21 cellular contexts compared by ENCODE assay signal in the genomic region with DNA sequence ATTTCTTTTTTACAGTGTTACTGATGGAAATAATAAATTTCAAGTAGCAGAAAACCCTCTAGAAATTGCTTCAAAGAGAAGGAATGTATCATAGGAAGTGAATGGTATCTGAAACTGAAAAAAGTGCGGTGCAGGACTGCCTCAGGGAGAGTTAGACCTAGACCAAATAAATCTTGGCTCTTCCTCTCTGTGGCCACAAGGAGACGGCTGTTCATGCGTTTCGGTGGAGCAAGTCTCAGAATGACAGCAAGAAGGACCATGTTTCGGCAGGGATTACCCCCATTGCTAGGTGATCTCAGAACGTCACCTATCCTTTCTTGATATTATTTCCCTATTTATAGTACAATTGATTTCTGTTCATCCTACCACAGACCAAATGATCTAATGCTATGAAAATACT.
DNase-seq lines count a peak whose midpoint lies in the region; ATAC-seq and TF ChIP-seq lines count a peak whose summit lies in the region.
"Had no signal": no experiment of that assay in that cellular context is flagged by ENCODE, and none has a peak within 500 bp of the region (broad histone marks: within the 10 kb centered on the region; RNA-seq: fewer than 3 reads in every experiment).

No MANE protein-coding gene starts in this region.

- H3K79me2 ChIP-seq in Karpas-422 (ENCODE audit: low read length) (no peaks in the 10 kb centered on the region), trophoblast cell (ENCODE audit: control insufficient read depth, insufficient read depth, low read length, poor library complexity) (no peaks in the 10 kb centered on the region)

- no peak for TF ChIP-seq POLR2A in Peyer's patch (IDR thresholded peaks at IDR 0.05)

- H3K27me3 ChIP-seq in Karpas-422 (ENCODE audit: low read length): no peaks in the 10 kb centered on the region
- H3K27me3 ChIP-seq in trophoblast cell (ENCODE audit: insufficient read depth, low read length): no peaks in the 10 kb centered on the region
- H3K27me3 ChIP-seq in Peyer's patch: no peaks in the 10 kb centered on the region

- ATAC-seq in GM19351 (IDR thresholded peaks at IDR 0.05; ENCODE audit: unreplicated experiment) (peak; percentile 64), HG02642 (IDR thresholded peaks at IDR 0.05; ENCODE audit: poor library complexity, unreplicated experiment) (no peak), HG02571 (IDR thresholded peaks at IDR 0.05; ENCODE audit: unreplicated experiment) (no peak)
- ATAC-seq: HCT116, lower lobe of right lung, Panc1 had no signal

- no peak overlapping the region for H3K27ac ChIP-seq in Karpas-422 (ENCODE audit: low read length)
- no peak overlapping the region for H3K27ac ChIP-seq in trophoblast cell (ENCODE audit: low read depth, low read length)
- no peak overlapping the region for H3K27ac ChIP-seq in Peyer's patch
- H3K27ac ChIP-seq: lower lobe of right lung, prostate gland, skin epidermis had no signal

- peak overlapping the region; percentile 43 for H4K91ac ChIP-seq in trophoblast cell (ENCODE audit: low read depth, low read length)

- H4K8ac ChIP-seq in trophoblast cell (ENCODE audit: low read depth, low read length): peak overlapping the region; percentile 71

- H4K12ac ChIP-seq in trophoblast cell (ENCODE audit: low read depth, low read length): no peak overlapping the region

- no peak overlapping the region for H3K18ac ChIP-seq in trophoblast cell (ENCODE audit: low read length)

- H2BK5ac ChIP-seq in trophoblast cell (ENCODE audit: low read depth, low read length, poor library complexity): peak overlapping the region; percentile 77

- H3K36me3 ChIP-seq in Karpas-422 (ENCODE audit: insufficient read depth, low read length): no peaks in the 10 kb centered on the region
- no peaks in the 10 kb centered on the region for H3K36me3 ChIP-seq in trophoblast cell (ENCODE audit: control insufficient read depth in 1 of 2, insufficient read depth in 2 of 2, low read length in 2 of 2)
- H3K36me3 ChIP-seq in Peyer's patch: no peaks in the 10 kb centered on the region
- H3K36me3 ChIP-seq: lower lobe of right lung, prostate gland had no signal

- peak overlapping the region; percentile 95 for H2BK12ac ChIP-seq in trophoblast cell (ENCODE audit: low read length)

- no peak overlapping the region for H3K14ac ChIP-seq in trophoblast cell (ENCODE audit: low read length)

- no peak overlapping the region for H2BK120ac ChIP-seq in trophoblast cell (ENCODE audit: insufficient read depth, low read length, poor library complexity)

- H2AK5ac ChIP-seq in trophoblast cell (ENCODE audit: low read length): no peak overlapping the region

- no peak overlapping the region for H3K9ac ChIP-seq in Karpas-422 (ENCODE audit: low read length)
- H3K9ac ChIP-seq in trophoblast cell (ENCODE audit: low read length): no peak overlapping the region

- H3K4ac ChIP-seq in trophoblast cell (ENCODE audit: low read depth, low read length): no peak overlapping the region

- no peak overlapping the region for H3K23ac ChIP-seq in trophoblast cell (ENCODE audit: low read length)

- H3K4me3 ChIP-seq in Karpas-422 (ENCODE audit: low read length): no peak overlapping the region
- H3K4me3 ChIP-seq in epithelial cell of proximal tubule (ENCODE audit: low read depth, low read length): no peak overlapping the region
- no peak overlapping the region for H3K4me3 ChIP-seq in trophoblast cell (ENCODE audit: low read depth, low read length)
- no peak overlapping the region for H3K4me3 ChIP-seq in Peyer's patch
- H3K4me3 ChIP-seq: lower lobe of right lung, prostate gland, skin epidermis had no signal

- no peaks in the 10 kb centered on the region for H3K9me2 ChIP-seq in Karpas-422 (replicated peaks; ENCODE audit: insufficient read depth, low read length)

- peak; percentile 9 for TF ChIP-seq CTCF in epithelial cell of proximal tubule (conservative IDR thresholded peaks at IDR 0.05; ENCODE audit: low read depth, low read length)
- TF ChIP-seq CTCF in Peyer's patch (IDR thresholded peaks at IDR 0.05): no peak

- no peaks in the 10 kb centered on the region for H4K20me1 ChIP-seq in Karpas-422 (ENCODE audit: insufficient read depth, low read depth, low read length)

- H3K4me1 ChIP-seq in Karpas-422 (ENCODE audit: low read length): peaks cover 13% of the 10 kb centered on the region
- peaks cover 14 to 16% of the 10 kb centered on the region in 2 experiments for H3K4me1 ChIP-seq in trophoblast cell (ENCODE audit: control insufficient read depth in 1 of 2, insufficient read depth in 2 of 2, low read length in 2 of 2)
- no peaks in the 10 kb centered on the region for H3K4me1 ChIP-seq in Peyer's patch
- H3K4me1 ChIP-seq: lower lobe of right lung, prostate gland had no signal

- DNase-seq in Karpas-422 (peak; percentile 51), epithelial cell of proximal tubule (ENCODE audit: low read depth) (no peak), trophoblast cell (peak; percentile 30 to 58), Peyer's patch (no peak), NCI-H1105 (lab: John Stamatoyannopoulos, UW) (no peak)
- DNase-seq: activated CD4-positive, alpha-beta T cell treated with anti-CD3 and anti-CD28 coated beads, Interleukin-2, amount 50 U/mL, for 1 hour; activated naive CD4-positive, alpha-beta T cell; aorta; Calu3; lower lobe of right lung; naive B cell; NCI-H2081 treated with DMSO at 0.1 percent for 48 hours; NCI-H526; stimulated activated CD4-positive, alpha-beta T cell treated with anti-CD3 and anti-CD28 coated beads, Interleukin-4, amount 100 ng/mL, for 24 hours had no signal

- H3K4me2 ChIP-seq in Karpas-422 (ENCODE audit: low read depth, low read length, poor library complexity, severe bottlenecking) (no peak overlapping the region), trophoblast cell (ENCODE audit: low read length) (no peak overlapping the region)

- H2AFZ ChIP-seq in Karpas-422 (ENCODE audit: low read length): peak overlapping the region; percentile 40
- H2AFZ ChIP-seq in trophoblast cell (ENCODE audit: insufficient read depth, low read length, poor library complexity): no peak overlapping the region

- whole genome bisulfite sequencing in trophoblast cell (ENCODE audit: extremely low coverage, insufficient coverage, insufficient read length): no CpG with 5 or more reads among the region's 6 CpGs

- no peaks in the 10 kb centered on the region for H3K9me3 ChIP-seq in Karpas-422 (ENCODE audit: low read length)
- H3K9me3 ChIP-seq in trophoblast cell (ENCODE audit: insufficient read depth, low read depth, low read length): no peaks in the 10 kb centered on the region
- no peaks in the 10 kb centered on the region for H3K9me3 ChIP-seq in Peyer's patch
- H3K9me3 ChIP-seq: lower lobe of right lung, prostate gland had no signal

- H3K79me1 ChIP-seq in trophoblast cell (ENCODE audit: low read length): peaks cover 17% of the 10 kb centered on the region

Comparison
In these comparisons a context has a peak if more than half of its experiments do, and no peak if none do; other contexts are left out.
1. DNase-seq: peak in Karpas-422 (single experiment) and trophoblast cell (2 of 2); none in epithelial cell of proximal tubule (single experiment), Peyer's patch (0 of 3) and NCI-H1105 (single experiment).